In genomic region chr1:237004116-237004515, GRCh38 we compare ENCODE assay signal across 1 cellular context.
TF ChIP-seq lines count a peak whose summit lies in the region.

TSS of gene MT1HL1 (minus strand) at chr1:237004441. CDS start at chr1:237004372, 69 bp downstream.

TF ChIP-seq in K562, 482 proteins besides CTCF, POLR2A, EP300 and RAD21 (continued from another document):
- TF ChIP-seq TRIM25 (IDR thresholded peaks at IDR 0.05; ENCODE audit: borderline replicate concordance) (no peak), MGA (IDR thresholded peaks at IDR 0.05) (peak; percentile 36; the same call in 1 of the 2 replicates)
TF ChIP-seq in K562: peak in this region for 2.
